Comparison of ENCODE assay signal across 1 cellular context in the genomic region with DNA sequence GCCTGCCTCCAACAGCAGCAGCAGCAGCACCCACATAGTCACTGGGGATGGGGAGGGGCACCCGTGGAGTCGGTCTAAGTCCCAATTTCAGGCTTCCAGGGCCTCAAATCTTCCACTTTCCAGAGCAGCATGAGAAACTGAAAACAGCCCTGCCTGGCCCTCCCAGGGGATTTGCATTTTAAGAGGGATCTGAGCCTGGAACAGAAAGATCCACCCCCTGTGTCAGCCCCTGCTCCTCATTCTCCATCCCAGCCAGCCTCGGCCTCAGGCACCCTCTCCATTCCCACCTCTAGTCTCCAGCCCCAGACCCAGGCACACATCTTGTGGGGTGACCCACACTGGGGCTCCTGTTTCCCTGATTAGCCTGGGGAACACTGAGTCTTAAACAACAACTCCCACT.
TF ChIP-seq lines count a peak whose summit lies in the region.

No MANE protein-coding gene starts in this region.

TF ChIP-seq in H1, 55 proteins besides CTCF, POLR2A, EP300 and RAD21:
- no peak for TF ChIP-seq CHD1 (IDR thresholded peaks at IDR 0.05; ENCODE audit: low read depth, low read length)
- TF ChIP-seq, protein P1, sequence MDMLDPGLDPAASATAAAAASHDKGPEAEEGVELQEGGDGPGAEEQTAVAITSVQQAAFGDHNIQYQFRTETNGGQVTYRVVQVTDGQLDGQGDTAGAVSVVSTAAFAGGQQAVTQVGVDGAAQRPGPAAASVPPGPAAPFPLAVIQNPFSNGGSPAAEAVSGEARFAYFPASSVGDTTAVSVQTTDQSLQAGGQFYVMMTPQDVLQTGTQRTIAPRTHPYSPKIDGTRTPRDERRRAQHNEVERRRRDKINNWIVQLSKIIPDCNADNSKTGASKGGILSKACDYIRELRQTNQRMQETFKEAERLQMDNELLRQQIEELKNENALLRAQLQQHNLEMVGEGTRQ (IDR thresholded peaks at IDR 0.05; ENCODE audit: low read length) = no peak
- no peak for TF ChIP-seq BCL11A (IDR thresholded peaks at IDR 0.05; ENCODE audit: low read depth in 2 of 2, low read length in 2 of 2)
- no peak for TF ChIP-seq EZH2 (IDR thresholded peaks at IDR 0.05; ENCODE audit: low read depth, low read length, severe bottlenecking)
- no peak for TF ChIP-seq CBX8 (IDR thresholded peaks at IDR 0.05; ENCODE audit: borderline replicate concordance, low read depth, low read length)
- TF ChIP-seq E2F6 (IDR thresholded peaks at IDR 0.05) = no peak
- TF ChIP-seq KDM4A (IDR thresholded peaks at IDR 0.05; ENCODE audit: low read depth, low read length, severe bottlenecking) = no peak
- no peak for TF ChIP-seq TAF7 (optimal IDR thresholded peaks at IDR 0.05; ENCODE audit: borderline replicate concordance, low read depth, low read length)
- TF ChIP-seq SP2 (IDR thresholded peaks at IDR 0.05; ENCODE audit: low read length) = no peak
- no peak for TF ChIP-seq TCF12 (IDR thresholded peaks at IDR 0.05; ENCODE audit: low read depth, low read length)
